In genomic region chr16:1131378-1131994, GRCh38 we compare ENCODE assay signal across 2 cellular contexts.
TF ChIP-seq lines count a peak whose summit lies in the region.

No MANE protein-coding gene starts in this region.

TF ChIP-seq in H1, 55 proteins besides CTCF, POLR2A, EP300 and RAD21:
- TF ChIP-seq NANOG (IDR thresholded peaks at IDR 0.05; ENCODE audit: insufficient read depth, low read depth, low read length, poor library complexity, severe bottlenecking) (no peak), CREB1 (IDR thresholded peaks at IDR 0.05) (no peak), SRF (IDR thresholded peaks at IDR 0.05; ENCODE audit: low read depth, low read length) (no peak), ASH2L (IDR thresholded peaks at IDR 0.05; ENCODE audit: low read length) (no peak), TEAD4 (IDR thresholded peaks at IDR 0.05; ENCODE audit: low read depth, low read length) (no peak), FOSL1 (IDR thresholded peaks at IDR 0.05; ENCODE audit: insufficient read depth, low read depth, low read length) (no peak), POU5F1 (IDR thresholded peaks at IDR 0.05; ENCODE audit: low read depth, low read length) (no peak), CEBPB (IDR thresholded peaks at IDR 0.05; ENCODE audit: low read depth, low read length) (no peak), SUZ12 (IDR thresholded peaks at IDR 0.05; ENCODE audit: low read length) (no peak), GTF2F1 (IDR thresholded peaks at IDR 0.05; ENCODE audit: borderline replicate concordance, low read depth, low read length) (no peak), HDAC2 (IDR thresholded peaks at IDR 0.05; ENCODE audit: borderline replicate concordance in 1 of 2, low read depth in 2 of 2, low read length in 2 of 2) (no peak), TAF1 (IDR thresholded peaks at IDR 0.05; ENCODE audit: low read depth, low read length) (no peak), SIX5 (IDR thresholded peaks at IDR 0.05; ENCODE audit: low read depth, low read length) (no peak), SP1 (IDR thresholded peaks at IDR 0.05; ENCODE audit: low read depth, low read length) (no peak)

TF ChIP-seq in HepG2, 621 proteins besides CTCF, POLR2A, EP300 and RAD21:
- TF ChIP-seq EZH2 (conservative IDR thresholded peaks at IDR 0.05; ENCODE audit: low read depth, low read length) (peak; percentile 60; the same call in 1 of the 2 replicates), BORCS8-MEF2B (CRISPR knock-in tag; IDR thresholded peaks at IDR 0.05) (no peak)
